ENCODE assay signal across 12 cellular contexts in genomic region chr1:99465176-99465900, GRCh38.
DNase-seq lines count a peak whose midpoint lies in the region; ATAC-seq and TF ChIP-seq lines count a peak whose summit lies in the region.
"Had no signal": no experiment of that assay in that cellular context is flagged by ENCODE, and none has a peak within 500 bp of the region (broad histone marks: within the 10 kb centered on the region; RNA-seq: fewer than 3 reads in every experiment).

No MANE protein-coding gene starts in this region.

- POLR2A ChIA-PET in AG04450 (lab: Yijun Ruan, JAX) = no interaction called here

- H3K27me3 ChIP-seq in AG04450 (ENCODE audit: control insufficient read depth, insufficient read depth, low read length) (no peaks in the 10 kb centered on the region), adipocyte (replicated peaks; ENCODE audit: control insufficient read depth, insufficient read depth, low read length) (no peaks in the 10 kb centered on the region)
- H3K27me3 ChIP-seq: left lung, ovary had no signal

- CTCF ChIA-PET in AG04450 (lab: Charles Lee) = interaction anchor here (0.7 to 0.8 kb wide), 2 partner anchors 16 to 23 kb away, joined by 3 read pairs; no protein-coding TSS in a partner anchor

- H3K9me3 ChIP-seq in AG04450 (ENCODE audit: control insufficient read depth, insufficient read depth, low read length) (no peaks in the 10 kb centered on the region), adipocyte (ENCODE audit: control insufficient read depth, low read length) (no peaks in the 10 kb centered on the region)
- H3K9me3 ChIP-seq: left lung, ovary had no signal

- H3K4me3 ChIP-seq in AG04450 (ENCODE audit: low read depth, low read length) = no peak overlapping the region
- no peak overlapping the region for H3K4me3 ChIP-seq in HFF-Myc (replicated peaks; ENCODE audit: low read depth, low read length)
- H3K4me3 ChIP-seq in adipocyte (ENCODE audit: low read length) = no peak overlapping the region
- H3K4me3 ChIP-seq in fibroblast of villous mesenchyme (ENCODE audit: low read depth, low read length) = no peak overlapping the region
- H3K4me3 ChIP-seq: left lung, ovary had no signal

- peak overlapping the region; percentile 31 for H3K27ac ChIP-seq in AG04450 (ENCODE audit: low read depth, low read length)
- H3K27ac ChIP-seq: left lung, ovary had no signal

- peak; percentile 9; the same call in 1 of the 2 replicates for TF ChIP-seq CTCF in AG04450 (IDR thresholded peaks at IDR 0.05; ENCODE audit: low read depth, low read length)
- TF ChIP-seq CTCF in HFF-Myc (IDR thresholded peaks at IDR 0.05; ENCODE audit: low read depth, low read length, missing control alignments) = peak; percentile 44
- peak; percentile 11 for TF ChIP-seq CTCF in fibroblast of villous mesenchyme (IDR thresholded peaks at IDR 0.05; ENCODE audit: insufficient read depth, low read depth, low read length)

- H3K36me3 ChIP-seq in adipocyte (ENCODE audit: control insufficient read depth, insufficient read depth, low read length, severe bottlenecking) = no peaks in the 10 kb centered on the region
- H3K36me3 ChIP-seq: left lung, ovary had no signal

- ATAC-seq in GM21619 (IDR thresholded peaks at IDR 0.05; ENCODE audit: unreplicated experiment) (no peak), GM19351 (IDR thresholded peaks at IDR 0.05; ENCODE audit: unreplicated experiment) (no peak)
- ATAC-seq: left lung had no signal

- H3K4me1 ChIP-seq in adipocyte (ENCODE audit: control insufficient read depth, insufficient read depth, low read length) = peaks cover 9% of the 10 kb centered on the region
- H3K4me1 ChIP-seq: left lung had no signal

- no peak overlapping the region for H3K9ac ChIP-seq in adipocyte (ENCODE audit: low read length)

- DNase-seq in AG04450 (ENCODE audit: low read depth, low spot score) (no peak), HFF-Myc (ENCODE audit: extremely low read depth, low read depth) (peak; percentile 96), adipocyte (ENCODE audit: low read depth) (peak; percentile 77), fibroblast of villous mesenchyme (ENCODE audit: low read depth) (peak; percentile 89), NCI-H1436 (lab: John Stamatoyannopoulos, UW) (no peak), HUDEP-2 (lab: John Stamatoyannopoulos, UW; ENCODE audit: unreplicated experiment in 76 of 76) (no peak)
- DNase-seq: activated CD4-positive, CD25-positive, alpha-beta regulatory T cell treated with anti-CD3 and anti-CD28 coated beads, Interleukin-2, amount 50 U/mL, for 72 hours; left lung; ovary; SHP77 treated with DMSO at 0.1 percent for 48 hours had no signal

Comparison
In these comparisons a context has a peak if more than half of its experiments do, and no peak if none do; other contexts are left out.
1. DNase-seq: peak in HFF-Myc (single experiment), adipocyte (single experiment) and fibroblast of villous mesenchyme (single experiment); none in AG04450 (single experiment), NCI-H1436 (single experiment) and HUDEP-2 (0 of 76).
2. Peak in every context shown above with its lines, with median percentiles within 50 percentile points of each other: CTCF ChIP-seq.